In genomic region chr10:74575191-74575720, GRCh38 we compare ENCODE assay signal across 16 cellular contexts.
DNase-seq lines count a peak whose midpoint lies in the region; ATAC-seq and TF ChIP-seq lines count a peak whose summit lies in the region.
"Had no signal": no experiment of that assay in that cellular context is flagged by ENCODE, and none has a peak within 500 bp of the region (broad histone marks: within the 10 kb centered on the region; RNA-seq: fewer than 3 reads in every experiment).

No MANE protein-coding gene starts in this region.

- intact Hi-C loops in A673 (cut with micrococcal nuclease; ENCODE audit: unreplicated experiment) = no loop called here

- peaks cover 19% of the 10 kb centered on the region for H3K4me1 Mint-ChIP-seq in activated naive CD8-positive, alpha-beta T cell treated with anti-CD3 and anti-CD28 coated beads, Interleukin-2, amount 50 U/mL, for 24 hours
- H3K4me1 Mint-ChIP-seq in activated naive CD8-positive, alpha-beta T cell treated with anti-CD3 and anti-CD28 coated beads for 36 hours = peaks cover 17% of the 10 kb centered on the region
- H3K4me1 Mint-ChIP-seq in WTC11 = peaks cover 25% of the 10 kb centered on the region
- H3K4me1 Mint-ChIP-seq: B cell had no signal

- DNase-seq in activated naive CD8-positive, alpha-beta T cell treated with anti-CD3 and anti-CD28 coated beads, Interleukin-2, amount 50 U/mL, for 24 hours = no peak
- DNase-seq in activated naive CD8-positive, alpha-beta T cell treated with anti-CD3 and anti-CD28 coated beads for 36 hours = no peak
- DNase-seq in WTC11 (ENCODE audit: low spot score) = no peak
- peak; percentile 5 for DNase-seq in iPS DF 19.7 (ENCODE audit: low read depth, low spot score)
- DNase-seq in effector CD8-positive, alpha-beta T cell (lab: John Stamatoyannopoulos, UW) = no peak
- DNase-seq in activated naive CD4-positive, alpha-beta T cell treated with anti-CD3 and anti-CD28 coated beads, Interleukin-2, amount 50 U/mL, for 16 hours = no peak
- no peak for DNase-seq in A673 (ENCODE audit: low spot score)
- DNase-seq: DMS 273 treated with DMSO at 0.1 percent for 48 hours, DND-41, KBM-7, NCI-H1694 treated with DMSO at 0.1 percent for 48 hours, Right ventricle myocardium superior had no signal

- no peaks in the 10 kb centered on the region for H3K9me3 ChIP-seq in A673 (ENCODE audit: low read depth, low read length, poor library complexity, severe bottlenecking)

- BruUV-seq in A673 (replicated peaks; lab: Mats Ljungman, UMichigan) = no TSS peak

- peaks cover 38% of the 10 kb centered on the region for H3K36me3 Mint-ChIP-seq in activated naive CD8-positive, alpha-beta T cell treated with anti-CD3 and anti-CD28 coated beads, Interleukin-2, amount 50 U/mL, for 24 hours (ENCODE audit: low read depth)
- peaks cover 57% of the 10 kb centered on the region for H3K36me3 Mint-ChIP-seq in activated naive CD8-positive, alpha-beta T cell treated with anti-CD3 and anti-CD28 coated beads for 36 hours
- H3K36me3 Mint-ChIP-seq in WTC11 = peaks cover 47% of the 10 kb centered on the region

- no peaks in the 10 kb centered on the region for H3K27me3 ChIP-seq in A673 (replicated peaks; ENCODE audit: insufficient read depth, low read depth, low read length, poor library complexity)

- ATAC-seq in activated naive CD8-positive, alpha-beta T cell treated with anti-CD3 and anti-CD28 coated beads, Interleukin-2, amount 50 U/mL, for 24 hours = no peak
- ATAC-seq in WTC11 (peak; percentile 90), HG02571 (IDR thresholded peaks at IDR 0.05; ENCODE audit: unreplicated experiment) (no peak)
- ATAC-seq: HepG2 had no signal

- no peak overlapping the region for H3K27ac ChIP-seq in A673 (ENCODE audit: low read depth, low read length, poor library complexity, severe bottlenecking)
- H3K27ac ChIP-seq: 22Rv1 had no signal

- POLR2A ChIA-PET in WTC11 (lab: Charles Lee) = interaction anchor here (0.6 kb wide), 1 partner anchor 424 kb away, joined by 5 read pairs; the partner anchor contains the start of genes ADK and AP3M1
- POLR2A ChIA-PET in A673 (lab: Charles Lee; ENCODE audit: low non-redundant PET) = no interaction called here

- CTCF ChIA-PET in WTC11 (lab: Charles Lee) = no interaction called here
- CTCF ChIA-PET in A673 (lab: Charles Lee) = no interaction called here

- peak overlapping the region; percentile 6 for H3K27ac Mint-ChIP-seq in activated naive CD8-positive, alpha-beta T cell treated with anti-CD3 and anti-CD28 coated beads, Interleukin-2, amount 50 U/mL, for 24 hours
- no peak overlapping the region for H3K27ac Mint-ChIP-seq in activated naive CD8-positive, alpha-beta T cell treated with anti-CD3 and anti-CD28 coated beads for 36 hours
- H3K27ac Mint-ChIP-seq in WTC11 = peak overlapping the region; percentile 8; the same call in 1 of the 2 replicates
- H3K27ac Mint-ChIP-seq: B cell had no signal

- H3K4me3 Mint-ChIP-seq in activated naive CD8-positive, alpha-beta T cell treated with anti-CD3 and anti-CD28 coated beads, Interleukin-2, amount 50 U/mL, for 24 hours = no peak overlapping the region
- no peak overlapping the region for H3K4me3 Mint-ChIP-seq in activated naive CD8-positive, alpha-beta T cell treated with anti-CD3 and anti-CD28 coated beads for 36 hours
- no peak overlapping the region for H3K4me3 Mint-ChIP-seq in WTC11
- H3K4me3 Mint-ChIP-seq: B cell had no signal

- TF ChIP-seq CTCF in WTC11 (IDR thresholded peaks at IDR 0.05) (no peak), A673 (conservative IDR thresholded peaks at IDR 0.05; ENCODE audit: low read depth, low read length) (no peak)

- no peaks in the 10 kb centered on the region for H3K36me3 ChIP-seq in A673 (ENCODE audit: insufficient read depth, low read length, poor library complexity, severe bottlenecking)

- no peaks in the 10 kb centered on the region for H3K27me3 Mint-ChIP-seq in activated naive CD8-positive, alpha-beta T cell treated with anti-CD3 and anti-CD28 coated beads, Interleukin-2, amount 50 U/mL, for 24 hours
- H3K27me3 Mint-ChIP-seq in activated naive CD8-positive, alpha-beta T cell treated with anti-CD3 and anti-CD28 coated beads for 36 hours = no peaks in the 10 kb centered on the region
- H3K27me3 Mint-ChIP-seq in WTC11 (ENCODE audit: low read depth) = no peaks in the 10 kb centered on the region; the same call in 1 of the 2 replicates
- H3K27me3 Mint-ChIP-seq: B cell had no signal

- no peaks in the 10 kb centered on the region for H3K9me3 Mint-ChIP-seq in activated naive CD8-positive, alpha-beta T cell treated with anti-CD3 and anti-CD28 coated beads, Interleukin-2, amount 50 U/mL, for 24 hours
- H3K9me3 Mint-ChIP-seq in activated naive CD8-positive, alpha-beta T cell treated with anti-CD3 and anti-CD28 coated beads for 36 hours = peaks cover 7% of the 10 kb centered on the region
- peaks cover 33% of the 10 kb centered on the region for H3K9me3 Mint-ChIP-seq in WTC11

- H3K4me1 ChIP-seq in A673 (ENCODE audit: insufficient read depth, low read length, poor library complexity, severe bottlenecking) = no peaks in the 10 kb centered on the region

- H3K4me3 ChIP-seq in A673 (ENCODE audit: low read depth, low read length, poor library complexity, severe bottlenecking) = no peak overlapping the region

TF ChIP-seq in WTC11, 78 proteins besides CTCF, POLR2A, EP300 and RAD21 (continues in another document):
- TF ChIP-seq KAT7 (CRISPR knock-in tag; IDR thresholded peaks at IDR 0.05; ENCODE audit: borderline replicate concordance) = no peak
- TF ChIP-seq CREM (CRISPR knock-in tag; IDR thresholded peaks at IDR 0.05) = no peak
- TF ChIP-seq FOXP1 (CRISPR knock-in tag; IDR thresholded peaks at IDR 0.05; ENCODE audit: borderline replicate concordance) = no peak
- TF ChIP-seq IRF1 (CRISPR knock-in tag; IDR thresholded peaks at IDR 0.05) = no peak
- no peak for TF ChIP-seq MAX (CRISPR knock-in tag; IDR thresholded peaks at IDR 0.05)
- TF ChIP-seq SMAD3 (CRISPR knock-in tag; IDR thresholded peaks at IDR 0.05; ENCODE audit: borderline replicate concordance) = no peak
- TF ChIP-seq NR2C2 (CRISPR knock-in tag; IDR thresholded peaks at IDR 0.05) = no peak
- no peak for TF ChIP-seq GRHL2 (CRISPR knock-in tag; IDR thresholded peaks at IDR 0.05; ENCODE audit: insufficient replicate concordance, severe bottlenecking)
- no peak for TF ChIP-seq USF2 (CRISPR knock-in tag; IDR thresholded peaks at IDR 0.05)
- TF ChIP-seq ZNF671 (CRISPR knock-in tag; IDR thresholded peaks at IDR 0.05) = no peak
- TF ChIP-seq FOXP4 (CRISPR knock-in tag; IDR thresholded peaks at IDR 0.05) = no peak
- TF ChIP-seq ZNF512 (CRISPR knock-in tag; IDR thresholded peaks at IDR 0.05; ENCODE audit: borderline replicate concordance) = no peak
- TF ChIP-seq TEAD1 (CRISPR knock-in tag; IDR thresholded peaks at IDR 0.05) = no peak
